In the genomic region with DNA sequence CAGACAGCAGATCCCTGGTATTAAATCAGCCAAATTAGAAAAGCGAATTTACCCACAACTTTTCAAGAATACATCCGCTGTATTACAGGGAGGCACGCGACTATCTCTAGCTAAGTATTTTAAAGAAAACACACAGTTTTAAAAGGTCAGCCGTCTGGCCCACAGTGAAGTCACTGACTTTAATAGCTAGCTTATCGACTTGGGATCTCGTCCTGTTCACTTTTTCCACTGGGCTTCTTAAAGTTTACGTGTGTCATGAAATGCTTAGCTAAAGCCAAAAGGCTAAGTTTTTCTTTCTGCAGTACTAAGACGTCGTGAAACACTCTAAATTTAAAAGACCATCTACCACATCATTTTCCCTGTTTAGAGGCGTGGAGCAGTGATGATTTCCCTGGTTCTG, we compare ENCODE assay signal across 12 cellular contexts. TPM values are rescaled to one million over a fixed set of nuclear protein-coding genes. Genes with fewer than 3 reads are reported as not detected.
DNase-seq lines count a peak whose midpoint lies in the region; ATAC-seq and TF ChIP-seq lines count a peak whose summit lies in the region.
"Had no signal": no experiment of that assay in that cellular context is flagged by ENCODE, and none has a peak within 500 bp of the region (broad histone marks: within the 10 kb centered on the region; RNA-seq: fewer than 3 reads in every experiment).

No MANE protein-coding gene starts in this region.

- H3K27me3 Mint-ChIP-seq in activated CD4-positive, alpha-beta T cell treated with anti-CD3 and anti-CD28 coated beads, Interleukin-2, amount 10 ng/mL, durations not matched to agents 7 days and 5 days: no peaks in the 10 kb centered on the region

- POLR2A ChIA-PET in activated CD4-positive, alpha-beta T cell treated with anti-CD3 and anti-CD28 coated beads, Interleukin-2, amount 10 ng/mL, durations not matched to agents 7 days and 5 days (lab: Charles Lee): interaction anchor here (1.3 kb wide), 1 partner anchor 8 kb away, joined by 4 read pairs; no protein-coding TSS in a partner anchor

- ATAC-seq in left ventricle myocardium superior (peak; percentile 11), thoracic aorta (ENCODE audit: insufficient number of reproducible peaks, low FRiP score, low read depth) (peak; percentile 45)
- ATAC-seq: right lobe of liver had no signal

- no peak for TF ChIP-seq CTCF in fibroblast of the aortic adventitia (IDR thresholded peaks at IDR 0.05; ENCODE audit: insufficient read depth, low read length)
- no peak for TF ChIP-seq CTCF in thoracic aorta (IDR thresholded peaks at IDR 0.05)

- H3K9me3 Mint-ChIP-seq in activated CD4-positive, alpha-beta T cell treated with anti-CD3 and anti-CD28 coated beads, Interleukin-2, amount 10 ng/mL, durations not matched to agents 7 days and 5 days: no peaks in the 10 kb centered on the region

- H3K4me3 Mint-ChIP-seq in activated CD4-positive, alpha-beta T cell treated with anti-CD3 and anti-CD28 coated beads, Interleukin-2, amount 10 ng/mL, durations not matched to agents 7 days and 5 days: peak overlapping the region; percentile 56

- no peak overlapping the region for H3K4me3 ChIP-seq in fibroblast of the aortic adventitia (ENCODE audit: low read depth, low read length)
- H3K4me3 ChIP-seq in thoracic aorta: peak overlapping the region; percentile 57
- H3K4me3 ChIP-seq: right lobe of liver, upper lobe of left lung had no signal

- peak overlapping the region; percentile 14 to 78 for H3K27ac ChIP-seq in thoracic aorta

- H3K4me1 ChIP-seq in thoracic aorta (ENCODE audit: control insufficient read depth in 1 of 2, low read depth in 2 of 2): peaks cover 35 to 86% of the 10 kb centered on the region in 2 donors

- peaks cover 47% of the 10 kb centered on the region for H3K4me1 Mint-ChIP-seq in activated CD4-positive, alpha-beta T cell treated with anti-CD3 and anti-CD28 coated beads, Interleukin-2, amount 10 ng/mL, durations not matched to agents 7 days and 5 days

- intact Hi-C loops in left ventricle myocardium superior (cut with micrococcal nuclease) (no loop called here), cardiac septum (cut with DNase I) (no loop called here)

- peaks cover 15% of the 10 kb centered on the region for H3K36me3 Mint-ChIP-seq in activated CD4-positive, alpha-beta T cell treated with anti-CD3 and anti-CD28 coated beads, Interleukin-2, amount 10 ng/mL, durations not matched to agents 7 days and 5 days (ENCODE audit: low read depth)

- H3K27me3 ChIP-seq in thoracic aorta (replicated peaks; ENCODE audit: insufficient read depth): no peaks in the 10 kb centered on the region
- H3K27me3 ChIP-seq: right lobe of liver, upper lobe of left lung had no signal

- H3K9me3 ChIP-seq in thoracic aorta: no peaks in the 10 kb centered on the region
- H3K9me3 ChIP-seq: Caco-2, right lobe of liver, upper lobe of left lung had no signal

- H3K36me3 ChIP-seq in thoracic aorta: no peaks in the 10 kb centered on the region
- H3K36me3 ChIP-seq: right lobe of liver, upper lobe of left lung had no signal

- DNase-seq in left ventricle myocardium superior (no peak), cardiac septum (ENCODE audit: low spot score) (no peak), fibroblast of the aortic adventitia (ENCODE audit: low read depth) (peak; percentile 71), thoracic aorta (ENCODE audit: low spot score) (no peak), DMS53 treated with DMSO at 0.1 percent for 48 hours (lab: John Stamatoyannopoulos, UW; ENCODE audit: unreplicated experiment) (no peak), NCI-H1694 treated with DMSO at 0.1 percent for 48 hours (lab: John Stamatoyannopoulos, UW) (no peak), SK-N-DZ (ENCODE audit: low spot score) (no peak)
- no peak for DNase-seq in activated CD4-positive, alpha-beta T cell treated with anti-CD3 and anti-CD28 coated beads, Interleukin-2, amount 10 ng/mL, durations not matched to agents 7 days and 5 days
- DNase-seq: Caco-2, NCI-H2227 treated with DMSO at 0.1 percent for 48 hours, right lobe of liver, upper lobe of left lung had no signal

- CTCF ChIA-PET in activated CD4-positive, alpha-beta T cell treated with anti-CD3 and anti-CD28 coated beads, Interleukin-2, amount 10 ng/mL, durations not matched to agents 7 days and 5 days (lab: Charles Lee): interaction anchor here (0.5 to 3.4 kb wide), 6 partner anchors 10 to 82 kb away, joined by 3 to 19 read pairs (median 5); no protein-coding TSS in a partner anchor

- H3K27ac Mint-ChIP-seq in activated CD4-positive, alpha-beta T cell treated with anti-CD3 and anti-CD28 coated beads, Interleukin-2, amount 10 ng/mL, durations not matched to agents 7 days and 5 days: peak overlapping the region; percentile 89

RNA-seq across cellular contexts. Expression of a gene that starts 27.2 kb away (rescaled TPM):
- total RNA-seq in left ventricle myocardium superior: 104 TPM
- 77.1 TPM for total RNA-seq in cardiac septum
- 10 to 100 TPM; 26.1 to 26.4 TPM for total RNA-seq in activated CD4-positive, alpha-beta T cell treated with anti-CD3 and anti-CD28 coated beads, Interleukin-2, amount 10 ng/mL, durations not matched to agents 7 days and 5 days
- total RNA-seq in fibroblast of the aortic adventitia (ENCODE audit: low replicate concordance): 3.9 and 26.4 TPM in 2 replicates
- 100 to 1,000 TPM; 121 to 131 TPM for total RNA-seq in thoracic aorta
- polyA plus RNA-seq in SK-N-DZ (2014; cell fraction: cytosol; rRNA removed): 1.8 and 8.6 TPM in 2 replicates
- 2.1 and 3.5 TPM in 2 replicates for polyA plus RNA-seq in SK-N-DZ (2014; cell fraction: nucleus; rRNA removed)
